7 cellular contexts compared by ENCODE assay signal in the genomic region with DNA sequence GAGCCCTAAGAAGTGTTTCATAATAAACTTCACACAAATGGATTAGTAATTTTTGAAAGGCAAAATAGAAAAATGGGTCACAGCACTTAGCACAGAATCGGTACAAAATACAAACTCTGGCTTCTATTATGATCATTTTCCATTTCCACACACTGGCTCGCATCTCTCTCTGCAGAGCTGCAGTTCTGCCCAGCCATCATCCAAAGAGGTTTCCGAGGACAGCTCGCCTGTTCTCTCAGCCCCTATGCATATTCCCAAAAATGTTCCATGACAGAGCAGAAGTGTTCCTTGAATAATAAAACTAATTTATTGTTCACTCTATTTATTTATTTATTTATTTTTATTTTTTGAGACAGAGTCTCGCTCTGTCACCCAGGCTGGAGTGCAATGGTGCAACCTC.
"Had no signal": no experiment of that assay in that cellular context is flagged by ENCODE, and none has a peak within 500 bp of the region (broad histone marks: within the 10 kb centered on the region; RNA-seq: fewer than 3 reads in every experiment).

No MANE protein-coding gene starts in this region.

- DNase-seq: HFFc6, KBM-7 had no signal

- H3K4me2 ChIP-seq: GM23338, KMS-11 had no signal

- H2AFZ ChIP-seq: GM23338 had no signal

- H3K27me3 Mint-ChIP-seq: IgD-negative memory B cell had no signal

- H3K36me3 Mint-ChIP-seq: IgD-negative memory B cell had no signal

- H3K4me3 Mint-ChIP-seq: HFFc6, IgD-negative memory B cell had no signal

- H3K9ac ChIP-seq: KMS-11 had no signal

- H3K36me3 ChIP-seq: HAP-1 had no signal

- H3K27ac Mint-ChIP-seq: GM23338, HFFc6, IgD-negative memory B cell had no signal

- H3K27ac ChIP-seq: HL-60, KMS-11 had no signal

- H3K4me3 ChIP-seq: GM23338, HAP-1 had no signal

- H3K9me3 ChIP-seq: HAP-1 had no signal
